8 cellular contexts compared by ENCODE assay signal in the genomic region with DNA sequence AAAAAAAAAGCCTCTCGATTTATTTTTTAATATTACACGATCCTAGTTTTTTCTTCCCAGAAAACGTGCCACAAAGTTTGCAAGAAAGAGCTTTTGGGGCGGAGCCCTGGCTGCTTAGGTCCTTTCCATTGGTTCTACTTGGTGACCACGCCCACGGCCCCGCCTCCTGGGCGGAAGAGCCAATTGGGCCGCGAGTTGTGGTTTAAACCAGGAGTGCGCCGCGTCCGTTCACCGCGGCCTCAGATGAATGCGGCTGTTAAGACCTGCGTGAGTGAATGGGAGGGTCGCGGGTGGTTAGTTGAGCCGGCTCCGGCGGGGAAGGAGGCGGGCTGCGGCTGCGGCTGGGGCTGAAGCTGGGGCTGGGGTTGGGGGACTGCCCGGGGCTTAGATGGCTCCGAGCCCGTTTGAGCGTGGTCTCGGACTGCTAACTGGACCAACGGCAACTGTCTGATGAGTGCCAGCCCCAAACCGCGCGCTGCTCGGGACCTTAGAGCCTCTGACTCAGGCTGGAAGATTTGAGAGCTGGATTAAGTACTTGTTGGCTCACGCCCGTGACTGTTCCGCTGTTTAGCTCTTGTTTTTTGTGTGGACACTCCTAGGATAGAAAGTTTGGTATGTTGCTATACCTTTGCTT. TPM values are rescaled to one million over a fixed set of nuclear protein-coding genes. Genes with fewer than 3 reads are reported as not detected.
DNase-seq lines count a peak whose midpoint lies in the region; ATAC-seq and TF ChIP-seq lines count a peak whose summit lies in the region.

Gene PTTG1 (plus strand): TSS at position 231 of the 634 bp plus-strand sequence. CDS start 458 bp downstream, outside the sequence.

- POLR2A ChIA-PET in activated B cell treated with CpG ODN at 0.5 μM for 24 hours (lab: Charles Lee): interaction anchor here (0.6 to 2.6 kb wide), 8 partner anchors 12 to 413 kb away, joined by 3 to 27 read pairs (median 5); partner anchors contain the start of genes FAM200C, PWWP2A and TTC1

- no peaks in the 10 kb centered on the region for H3K27me3 Mint-ChIP-seq in activated B cell treated with CpG ODN at 0.5 μM for 24 hours

- ATAC-seq in HG03196 (IDR thresholded peaks at IDR 0.05; ENCODE audit: unreplicated experiment) (peak; percentile 65), activated B cell treated with CpG ODN at 0.5 μM for 24 hours (ENCODE audit: low read depth) (peak; percentile 70)

- CTCF ChIA-PET in activated B cell treated with CpG ODN at 0.5 μM for 24 hours (lab: Charles Lee): interaction anchor here (0.6 to 3.9 kb wide), 4 partner anchors 17 to 214 kb away, joined by 3 to 33 read pairs (median 4); no protein-coding TSS in a partner anchor

- H3K27ac Mint-ChIP-seq in activated B cell treated with CpG ODN at 0.5 μM for 24 hours: peak within 1 kb of the TSS; percentile 94

- peaks cover 80% of the 10 kb centered on the region for H3K4me1 Mint-ChIP-seq in activated B cell treated with CpG ODN at 0.5 μM for 24 hours

- peak within 1 kb of the TSS; percentile 82 for H3K4me3 ChIP-seq in AG09309 (ENCODE audit: control insufficient read depth, low read depth, low read length)

- peaks cover 16% of the 10 kb centered on the region for H3K36me3 Mint-ChIP-seq in activated B cell treated with CpG ODN at 0.5 μM for 24 hours (ENCODE audit: low read depth)

- peak within 1 kb of the TSS; percentile 92 for H3K4me3 Mint-ChIP-seq in activated B cell treated with CpG ODN at 0.5 μM for 24 hours

- peak; percentile 75 for DNase-seq in AG09309 (ENCODE audit: low read depth)
- DNase-seq in NCI-H226: peak; percentile 93
- DNase-seq in activated B cell treated with CpG ODN at 0.5 μM for 24 hours: peak; percentile 88
- DNase-seq in central memory CD4-positive, alpha-beta T cell: peak; percentile 87
- peak; percentile 99 for DNase-seq in islet precursor cell
- DNase-seq in stimulated activated CD4-positive, alpha-beta T cell treated with anti-CD3 and anti-CD28 coated beads, Interleukin-12 subunit alpha, Interleukin-12 subunit beta, amount 100 ng/mL, for 48 hours (ENCODE audit: low read depth in 2 of 3, low spot score in 1 of 3): peak; percentile 87 to 92 (median 89)

- intact Hi-C loops in activated B cell treated with CpG ODN at 0.5 μM for 24 hours (cut with micrococcal nuclease): no loop called here

- peak; percentile 88 for TF ChIP-seq POLR2A in GM18951 (IDR thresholded peaks at IDR 0.05; ENCODE audit: extremely low read depth, insufficient read depth, insufficient read length)

- in situ Hi-C loops in GM18951 (cut with MboI; ENCODE audit: low sequenced_read_pairs, unreplicated experiment): no loop called here

- TF ChIP-seq CTCF in AG09309 (IDR thresholded peaks at IDR 0.05; ENCODE audit: control insufficient read depth, insufficient read depth, low read depth, low read length, missing control alignments) (no peak), activated B cell treated with CpG ODN at 0.5 μM for 24 hours (IDR thresholded peaks at IDR 0.05) (no peak)

- no peaks in the 10 kb centered on the region for H3K9me3 Mint-ChIP-seq in activated B cell treated with CpG ODN at 0.5 μM for 24 hours

RNA-seq across cellular contexts. Expression of gene PTTG1, which starts in this region (rescaled TPM):
- 15.3 and 16.8 TPM in 2 replicates for total RNA-seq in activated B cell treated with CpG ODN at 0.5 μM for 24 hours

Comparison
In these comparisons a context has a peak if more than half of its experiments do, and no peak if none do; other contexts are left out.
1. Peak in every context shown above with its lines: DNase-seq, ATAC-seq and H3K4me3 ChIP-seq.